In genomic region chr1:94854458-94855306, GRCh38 we compare ENCODE assay signal across 8 cellular contexts. TPM values are rescaled to one million over a fixed set of nuclear protein-coding genes. Genes with fewer than 3 reads are reported as not detected.
DNase-seq lines count a peak whose midpoint lies in the region; ATAC-seq and TF ChIP-seq lines count a peak whose summit lies in the region.

No MANE protein-coding gene starts in this region.

- no peaks in the 10 kb centered on the region for H4K20me1 ChIP-seq in mammary epithelial cell (ENCODE audit: insufficient read depth, low read length)

- peak overlapping the region; percentile 68 for H3K4me2 ChIP-seq in mammary epithelial cell (ENCODE audit: insufficient read depth, low read depth, low read length)

- in situ Hi-C loops in mammary epithelial cell (cut with MboI; ENCODE audit: low sequenced_read_pairs in 2 of 2) = loop anchor here (5.0 to 25.0 kb wide), 3 partner anchors 70 to 383 kb away; partner anchors contain the start of genes RWDD3 (in 2 of the 2) and CNN3 (in 1 of the 2)

- dilution Hi-C loops in mammary epithelial cell (cut with HindIII; ENCODE audit: low sequenced_read_pairs) = loop anchor here (25.0 kb wide), 2 partner anchors 183 to 383 kb away; partner anchors contain the start of gene RWDD3

- H3K36me3 ChIP-seq in mammary epithelial cell (ENCODE audit: insufficient read depth, low read length) = no peaks in the 10 kb centered on the region

- H3K27ac ChIP-seq in mammary epithelial cell (ENCODE audit: insufficient read depth, low read depth, low read length) (peak overlapping the region; percentile 56), skin epidermis (peak overlapping the region in 20 of 21 experiments; percentile 37 to 83 (median 68))

- no peaks in the 10 kb centered on the region for H3K79me2 ChIP-seq in mammary epithelial cell (ENCODE audit: insufficient read depth, low read length)

- peak overlapping the region; percentile 71 for H2AFZ ChIP-seq in mammary epithelial cell (ENCODE audit: low read depth, low read length)

- intact Hi-C loops in mammary epithelial cell (cut with micrococcal nuclease) = loop anchor here (1.0 to 5.0 kb wide), 7 partner anchors 34 to 380 kb away; partner anchors contain the start of genes CNN3, RWDD3 and SLC44A3

- peak; percentile 91 to 96 for TF ChIP-seq CTCF in mammary epithelial cell (conservative IDR thresholded peaks at IDR 0.05 in 1 of 2, IDR thresholded peaks at IDR 0.05 in 1 of 2; ENCODE audit: extremely low read depth in 1 of 2, insufficient read depth in 1 of 2, low read depth in 1 of 2, low read length in 2 of 2)

- ATAC-seq in GM18508 (IDR thresholded peaks at IDR 0.05; ENCODE audit: insufficient read depth, unreplicated experiment) = peak; percentile 96
- peak; percentile 99 for ATAC-seq in HG03045 (IDR thresholded peaks at IDR 0.05; ENCODE audit: unreplicated experiment)

- WGBS in mammary epithelial cell (ENCODE audit: low coverage, missing lambda C conversion rate) = 1% methylated on average over 20 of the region's 21 CpGs

- H3K4me3 ChIP-seq in mammary epithelial cell (replicated peaks in 1 of 3; ENCODE audit: insufficient read depth in 1 of 3, low read depth in 2 of 3, low read length in 3 of 3) (peak overlapping the region; percentile 24 to 49 (median 26)), skin epidermis (peak overlapping the region; percentile 20 to 43 (median 26))

- CTCF ChIA-PET in mammary epithelial cell (lab: Charles Lee; ENCODE audit: low non-redundant PET) = interaction anchor here (0.5 to 2.1 kb wide), 10 partner anchors 11 to 379 kb away, joined by 3 to 86 read pairs (median 8); partner anchors contain the start of gene RWDD3

- H3K9ac ChIP-seq in mammary epithelial cell (ENCODE audit: insufficient read depth, low read length) = no peak overlapping the region

- BruUV-seq in mammary epithelial cell (replicated peaks; lab: Mats Ljungman, UMichigan) = no TSS peak

- peaks cover 21% of the 10 kb centered on the region for H3K4me1 ChIP-seq in mammary epithelial cell (ENCODE audit: insufficient read depth, low read length)

- H3K27me3 ChIP-seq in mammary epithelial cell (ENCODE audit: insufficient read depth, low read length) = no peaks in the 10 kb centered on the region

- H3K9me3 ChIP-seq in mammary epithelial cell (replicated peaks; ENCODE audit: insufficient read depth, low read length) = no peaks in the 10 kb centered on the region

- DNase-seq in A172 (ENCODE audit: low spot score) (peak; percentile 92), NCI-H2081 (lab: John Stamatoyannopoulos, UW) (peak; percentile 74 to 83), UCSD-AML1 (lab: John Stamatoyannopoulos, UW; ENCODE audit: unreplicated experiment) (peak; percentile 71), mammary epithelial cell (peak; percentile 96), iPS-NIHi7 (ENCODE audit: extremely low spot score) (peak; percentile 97)

RNA-seq across cellular contexts. Expression of gene SLC44A3, which starts 34.5 kb away (rescaled TPM):
- total RNA-seq in A172 (2014; rRNA removed; shearing (Covaris generic)) = 0.10 TPM in 1 of 2 replicates, not detected in the other
- 1 to 10 TPM; 5.8 to 6.4 TPM for total RNA-seq in mammary epithelial cell
- 3.6 TPM for polyA plus RNA-seq in mammary epithelial cell
- 6.0 TPM for polyA minus RNA-seq in mammary epithelial cell

Comparison
In these comparisons a context has a peak if more than half of its experiments do, and no peak if none do; other contexts are left out.
1. Peak in every context shown above with its lines: DNase-seq, ATAC-seq, H3K4me3 ChIP-seq and H3K27ac ChIP-seq.